In genomic region chr7:17722798-17723197, GRCh38 we compare ENCODE assay signal across 19 cellular contexts.
"Had no signal": no experiment of that assay in that cellular context is flagged by ENCODE, and none has a peak within 500 bp of the region (broad histone marks: within the 10 kb centered on the region; RNA-seq: fewer than 3 reads in every experiment).

No MANE protein-coding gene starts in this region.

- DNase-seq: cerebellar nuclear complex; effector memory CD8-positive, alpha-beta T cell; head of caudate nucleus; kidney; left colon; natural killer cell; nucleus accumbens; ovary; right cardiac atrium; stimulated activated CD4-positive, alpha-beta T cell treated with anti-CD3 and anti-CD28 coated beads, Interleukin-2, amount 100 ng/mL, for 48 hours; stimulated activated CD8-positive, alpha-beta memory T cell treated with anti-CD3 and anti-CD28 coated beads, Interleukin-4, amount 100 ng/mL, for 48 hours; transverse colon had no signal

- H3K4me3 ChIP-seq: esophagus muscularis mucosa, hepatocyte, ovary, smooth muscle cell, transverse colon had no signal

- H3K4me2 ChIP-seq: hepatocyte, smooth muscle cell had no signal

- H2AFZ ChIP-seq: hepatocyte had no signal

- H3K9me3 ChIP-seq: esophagus muscularis mucosa, ovary, transverse colon had no signal

- FAIRE-seq: colon, kidney, urothelium cell line had no signal

- H3K4me1 ChIP-seq: transverse colon had no signal

- H3K36me3 ChIP-seq: esophagus muscularis mucosa, ovary, transverse colon had no signal

- H3K27ac ChIP-seq: epithelial cell of prostate, esophagus muscularis mucosa, hepatocyte, ovary, transverse colon had no signal

- H3K79me2 ChIP-seq: hepatocyte had no signal

- H3K27me3 ChIP-seq: esophagus muscularis mucosa, hepatocyte, ovary, transverse colon had no signal

- ATAC-seq: effector memory CD8-positive, alpha-beta T cell; left colon; natural killer cell; right cardiac atrium; stimulated activated effector memory CD8-positive, alpha-beta T cell treated with anti-CD3 and anti-CD28 coated beads, Interleukin-12 subunit alpha, Interleukin-12 subunit beta, amount 100 ng/mL, for 72 hours had no signal
